In the genomic region with DNA sequence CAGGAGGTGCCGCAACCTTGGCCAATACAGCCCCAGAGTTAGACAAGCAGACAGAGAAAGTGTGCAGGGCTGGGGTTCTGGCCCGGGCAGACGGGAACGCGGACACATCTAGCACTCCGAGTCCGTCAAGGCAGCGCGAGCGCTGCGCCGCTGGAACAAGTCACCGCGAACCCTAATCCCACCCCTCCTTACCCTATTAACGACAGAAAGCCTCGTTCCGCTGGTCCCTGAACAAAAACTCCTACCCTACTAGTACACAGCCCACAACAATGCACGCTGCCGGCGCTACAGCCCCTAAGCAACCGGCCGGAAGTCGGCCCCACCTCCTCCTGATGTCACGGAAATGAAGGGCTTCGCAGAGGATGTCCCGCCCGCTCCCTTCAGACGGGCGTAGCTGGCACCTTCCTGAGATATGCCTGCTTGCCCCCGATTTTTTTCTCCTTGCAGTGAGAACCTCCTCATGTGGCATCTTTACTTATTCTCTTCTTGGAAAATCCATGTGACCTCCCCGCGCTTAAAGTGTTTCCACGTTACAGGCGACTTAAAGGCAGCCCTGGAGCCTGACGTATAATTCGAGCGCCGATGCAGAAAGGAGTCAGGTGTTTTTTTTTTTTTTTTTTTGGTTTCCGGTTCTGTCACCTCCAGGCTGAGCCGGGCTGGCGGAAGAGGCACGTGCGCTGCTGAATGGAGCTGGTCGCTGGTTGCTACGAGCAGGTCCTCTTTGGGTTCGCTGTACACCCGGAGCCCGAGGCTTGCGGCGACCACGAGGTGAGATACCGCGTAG, we compare ENCODE assay signal across 1 cellular context.
TF ChIP-seq lines count a peak whose summit lies in the region.

A gene (minus strand): TSS at position 315 of the 784 bp plus-strand sequence. CDS start 7,066 bp downstream, outside the sequence.
A gene with protein sequence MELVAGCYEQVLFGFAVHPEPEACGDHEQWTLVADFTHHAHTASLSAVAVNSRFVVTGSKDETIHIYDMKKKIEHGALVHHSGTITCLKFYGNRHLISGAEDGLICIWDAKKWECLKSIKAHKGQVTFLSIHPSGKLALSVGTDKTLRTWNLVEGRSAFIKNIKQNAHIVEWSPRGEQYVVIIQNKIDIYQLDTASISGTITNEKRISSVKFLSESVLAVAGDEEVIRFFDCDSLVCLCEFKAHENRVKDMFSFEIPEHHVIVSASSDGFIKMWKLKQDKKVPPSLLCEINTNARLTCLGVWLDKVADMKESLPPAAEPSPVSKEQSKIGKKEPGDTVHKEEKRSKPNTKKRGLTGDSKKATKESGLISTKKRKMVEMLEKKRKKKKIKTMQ (plus strand): TSS at position 671 of the 784 bp plus-strand sequence. CDS start 14 bp downstream, at position 685.

TF ChIP-seq in K562, 482 proteins besides CTCF, POLR2A, EP300 and RAD21 (continued from another document and continues in another):
- TF ChIP-seq, protein P1, sequence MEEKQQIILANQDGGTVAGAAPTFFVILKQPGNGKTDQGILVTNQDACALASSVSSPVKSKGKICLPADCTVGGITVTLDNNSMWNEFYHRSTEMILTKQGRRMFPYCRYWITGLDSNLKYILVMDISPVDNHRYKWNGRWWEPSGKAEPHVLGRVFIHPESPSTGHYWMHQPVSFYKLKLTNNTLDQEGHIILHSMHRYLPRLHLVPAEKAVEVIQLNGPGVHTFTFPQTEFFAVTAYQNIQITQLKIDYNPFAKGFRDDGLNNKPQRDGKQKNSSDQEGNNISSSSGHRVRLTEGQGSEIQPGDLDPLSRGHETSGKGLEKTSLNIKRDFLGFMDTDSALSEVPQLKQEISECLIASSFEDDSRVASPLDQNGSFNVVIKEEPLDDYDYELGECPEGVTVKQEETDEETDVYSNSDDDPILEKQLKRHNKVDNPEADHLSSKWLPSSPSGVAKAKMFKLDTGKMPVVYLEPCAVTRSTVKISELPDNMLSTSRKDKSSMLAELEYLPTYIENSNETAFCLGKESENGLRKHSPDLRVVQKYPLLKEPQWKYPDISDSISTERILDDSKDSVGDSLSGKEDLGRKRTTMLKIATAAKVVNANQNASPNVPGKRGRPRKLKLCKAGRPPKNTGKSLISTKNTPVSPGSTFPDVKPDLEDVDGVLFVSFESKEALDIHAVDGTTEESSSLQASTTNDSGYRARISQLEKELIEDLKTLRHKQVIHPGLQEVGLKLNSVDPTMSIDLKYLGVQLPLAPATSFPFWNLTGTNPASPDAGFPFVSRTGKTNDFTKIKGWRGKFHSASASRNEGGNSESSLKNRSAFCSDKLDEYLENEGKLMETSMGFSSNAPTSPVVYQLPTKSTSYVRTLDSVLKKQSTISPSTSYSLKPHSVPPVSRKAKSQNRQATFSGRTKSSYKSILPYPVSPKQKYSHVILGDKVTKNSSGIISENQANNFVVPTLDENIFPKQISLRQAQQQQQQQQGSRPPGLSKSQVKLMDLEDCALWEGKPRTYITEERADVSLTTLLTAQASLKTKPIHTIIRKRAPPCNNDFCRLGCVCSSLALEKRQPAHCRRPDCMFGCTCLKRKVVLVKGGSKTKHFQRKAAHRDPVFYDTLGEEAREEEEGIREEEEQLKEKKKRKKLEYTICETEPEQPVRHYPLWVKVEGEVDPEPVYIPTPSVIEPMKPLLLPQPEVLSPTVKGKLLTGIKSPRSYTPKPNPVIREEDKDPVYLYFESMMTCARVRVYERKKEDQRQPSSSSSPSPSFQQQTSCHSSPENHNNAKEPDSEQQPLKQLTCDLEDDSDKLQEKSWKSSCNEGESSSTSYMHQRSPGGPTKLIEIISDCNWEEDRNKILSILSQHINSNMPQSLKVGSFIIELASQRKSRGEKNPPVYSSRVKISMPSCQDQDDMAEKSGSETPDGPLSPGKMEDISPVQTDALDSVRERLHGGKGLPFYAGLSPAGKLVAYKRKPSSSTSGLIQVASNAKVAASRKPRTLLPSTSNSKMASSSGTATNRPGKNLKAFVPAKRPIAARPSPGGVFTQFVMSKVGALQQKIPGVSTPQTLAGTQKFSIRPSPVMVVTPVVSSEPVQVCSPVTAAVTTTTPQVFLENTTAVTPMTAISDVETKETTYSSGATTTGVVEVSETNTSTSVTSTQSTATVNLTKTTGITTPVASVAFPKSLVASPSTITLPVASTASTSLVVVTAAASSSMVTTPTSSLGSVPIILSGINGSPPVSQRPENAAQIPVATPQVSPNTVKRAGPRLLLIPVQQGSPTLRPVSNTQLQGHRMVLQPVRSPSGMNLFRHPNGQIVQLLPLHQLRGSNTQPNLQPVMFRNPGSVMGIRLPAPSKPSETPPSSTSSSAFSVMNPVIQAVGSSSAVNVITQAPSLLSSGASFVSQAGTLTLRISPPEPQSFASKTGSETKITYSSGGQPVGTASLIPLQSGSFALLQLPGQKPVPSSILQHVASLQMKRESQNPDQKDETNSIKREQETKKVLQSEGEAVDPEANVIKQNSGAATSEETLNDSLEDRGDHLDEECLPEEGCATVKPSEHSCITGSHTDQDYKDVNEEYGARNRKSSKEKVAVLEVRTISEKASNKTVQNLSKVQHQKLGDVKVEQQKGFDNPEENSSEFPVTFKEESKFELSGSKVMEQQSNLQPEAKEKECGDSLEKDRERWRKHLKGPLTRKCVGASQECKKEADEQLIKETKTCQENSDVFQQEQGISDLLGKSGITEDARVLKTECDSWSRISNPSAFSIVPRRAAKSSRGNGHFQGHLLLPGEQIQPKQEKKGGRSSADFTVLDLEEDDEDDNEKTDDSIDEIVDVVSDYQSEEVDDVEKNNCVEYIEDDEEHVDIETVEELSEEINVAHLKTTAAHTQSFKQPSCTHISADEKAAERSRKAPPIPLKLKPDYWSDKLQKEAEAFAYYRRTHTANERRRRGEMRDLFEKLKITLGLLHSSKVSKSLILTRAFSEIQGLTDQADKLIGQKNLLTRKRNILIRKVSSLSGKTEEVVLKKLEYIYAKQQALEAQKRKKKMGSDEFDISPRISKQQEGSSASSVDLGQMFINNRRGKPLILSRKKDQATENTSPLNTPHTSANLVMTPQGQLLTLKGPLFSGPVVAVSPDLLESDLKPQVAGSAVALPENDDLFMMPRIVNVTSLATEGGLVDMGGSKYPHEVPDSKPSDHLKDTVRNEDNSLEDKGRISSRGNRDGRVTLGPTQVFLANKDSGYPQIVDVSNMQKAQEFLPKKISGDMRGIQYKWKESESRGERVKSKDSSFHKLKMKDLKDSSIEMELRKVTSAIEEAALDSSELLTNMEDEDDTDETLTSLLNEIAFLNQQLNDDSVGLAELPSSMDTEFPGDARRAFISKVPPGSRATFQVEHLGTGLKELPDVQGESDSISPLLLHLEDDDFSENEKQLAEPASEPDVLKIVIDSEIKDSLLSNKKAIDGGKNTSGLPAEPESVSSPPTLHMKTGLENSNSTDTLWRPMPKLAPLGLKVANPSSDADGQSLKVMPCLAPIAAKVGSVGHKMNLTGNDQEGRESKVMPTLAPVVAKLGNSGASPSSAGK (IDR thresholded peaks at IDR 0.05) = peak; percentile 69
- TF ChIP-seq MECOM (CRISPR knock-in tag; IDR thresholded peaks at IDR 0.05) (no peak), JUND (IDR thresholded peaks at IDR 0.05; ENCODE audit: borderline replicate concordance, low read depth, low read length) (peak; percentile 55), JUND (tag; IDR thresholded peaks at IDR 0.05; ENCODE audit: borderline replicate concordance, low read depth, low read length) (peak; percentile 63; the same call in 2 of the 3 replicates), TRIM24 (IDR thresholded peaks at IDR 0.05) (peak; percentile 27 to 65; a peak in 1 of 4 replicates), HDAC3 (IDR thresholded peaks at IDR 0.05; ENCODE audit: borderline replicate concordance, partially characterized antibody) (peak; percentile 79), ADNP (tag; IDR thresholded peaks at IDR 0.05) (no peak), NFRKB (IDR thresholded peaks at IDR 0.05; ENCODE audit: low read depth) (peak; percentile 94), RBM14 (IDR thresholded peaks at IDR 0.05; ENCODE audit: borderline replicate concordance, insufficient read depth, low read depth, low read length) (no peak)
- TF ChIP-seq, protein P2, sequence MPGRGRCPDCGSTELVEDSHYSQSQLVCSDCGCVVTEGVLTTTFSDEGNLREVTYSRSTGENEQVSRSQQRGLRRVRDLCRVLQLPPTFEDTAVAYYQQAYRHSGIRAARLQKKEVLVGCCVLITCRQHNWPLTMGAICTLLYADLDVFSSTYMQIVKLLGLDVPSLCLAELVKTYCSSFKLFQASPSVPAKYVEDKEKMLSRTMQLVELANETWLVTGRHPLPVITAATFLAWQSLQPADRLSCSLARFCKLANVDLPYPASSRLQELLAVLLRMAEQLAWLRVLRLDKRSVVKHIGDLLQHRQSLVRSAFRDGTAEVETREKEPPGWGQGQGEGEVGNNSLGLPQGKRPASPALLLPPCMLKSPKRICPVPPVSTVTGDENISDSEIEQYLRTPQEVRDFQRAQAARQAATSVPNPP (IDR thresholded peaks at IDR 0.05; ENCODE audit: borderline replicate concordance, insufficient read depth, insufficient read length) = no peak
- TF ChIP-seq, protein P3, sequence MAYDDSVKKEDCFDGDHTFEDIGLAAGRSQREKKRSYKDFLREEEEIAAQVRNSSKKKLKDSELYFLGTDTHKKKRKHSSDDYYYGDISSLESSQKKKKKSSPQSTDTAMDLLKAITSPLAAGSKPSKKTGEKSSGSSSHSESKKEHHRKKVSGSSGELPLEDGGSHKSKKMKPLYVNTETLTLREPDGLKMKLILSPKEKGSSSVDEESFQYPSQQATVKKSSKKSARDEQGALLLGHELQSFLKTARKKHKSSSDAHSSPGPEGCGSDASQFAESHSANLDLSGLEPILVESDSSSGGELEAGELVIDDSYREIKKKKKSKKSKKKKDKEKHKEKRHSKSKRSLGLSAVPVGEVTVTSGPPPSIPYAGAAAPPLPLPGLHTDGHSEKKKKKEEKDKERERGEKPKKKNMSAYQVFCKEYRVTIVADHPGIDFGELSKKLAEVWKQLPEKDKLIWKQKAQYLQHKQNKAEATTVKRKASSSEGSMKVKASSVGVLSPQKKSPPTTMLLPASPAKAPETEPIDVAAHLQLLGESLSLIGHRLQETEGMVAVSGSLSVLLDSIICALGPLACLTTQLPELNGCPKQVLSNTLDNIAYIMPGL (CRISPR knock-in tag; IDR thresholded peaks at IDR 0.05) = peak; percentile 25; the same call in 1 of the 2 replicates
- TF ChIP-seq, protein P4, sequence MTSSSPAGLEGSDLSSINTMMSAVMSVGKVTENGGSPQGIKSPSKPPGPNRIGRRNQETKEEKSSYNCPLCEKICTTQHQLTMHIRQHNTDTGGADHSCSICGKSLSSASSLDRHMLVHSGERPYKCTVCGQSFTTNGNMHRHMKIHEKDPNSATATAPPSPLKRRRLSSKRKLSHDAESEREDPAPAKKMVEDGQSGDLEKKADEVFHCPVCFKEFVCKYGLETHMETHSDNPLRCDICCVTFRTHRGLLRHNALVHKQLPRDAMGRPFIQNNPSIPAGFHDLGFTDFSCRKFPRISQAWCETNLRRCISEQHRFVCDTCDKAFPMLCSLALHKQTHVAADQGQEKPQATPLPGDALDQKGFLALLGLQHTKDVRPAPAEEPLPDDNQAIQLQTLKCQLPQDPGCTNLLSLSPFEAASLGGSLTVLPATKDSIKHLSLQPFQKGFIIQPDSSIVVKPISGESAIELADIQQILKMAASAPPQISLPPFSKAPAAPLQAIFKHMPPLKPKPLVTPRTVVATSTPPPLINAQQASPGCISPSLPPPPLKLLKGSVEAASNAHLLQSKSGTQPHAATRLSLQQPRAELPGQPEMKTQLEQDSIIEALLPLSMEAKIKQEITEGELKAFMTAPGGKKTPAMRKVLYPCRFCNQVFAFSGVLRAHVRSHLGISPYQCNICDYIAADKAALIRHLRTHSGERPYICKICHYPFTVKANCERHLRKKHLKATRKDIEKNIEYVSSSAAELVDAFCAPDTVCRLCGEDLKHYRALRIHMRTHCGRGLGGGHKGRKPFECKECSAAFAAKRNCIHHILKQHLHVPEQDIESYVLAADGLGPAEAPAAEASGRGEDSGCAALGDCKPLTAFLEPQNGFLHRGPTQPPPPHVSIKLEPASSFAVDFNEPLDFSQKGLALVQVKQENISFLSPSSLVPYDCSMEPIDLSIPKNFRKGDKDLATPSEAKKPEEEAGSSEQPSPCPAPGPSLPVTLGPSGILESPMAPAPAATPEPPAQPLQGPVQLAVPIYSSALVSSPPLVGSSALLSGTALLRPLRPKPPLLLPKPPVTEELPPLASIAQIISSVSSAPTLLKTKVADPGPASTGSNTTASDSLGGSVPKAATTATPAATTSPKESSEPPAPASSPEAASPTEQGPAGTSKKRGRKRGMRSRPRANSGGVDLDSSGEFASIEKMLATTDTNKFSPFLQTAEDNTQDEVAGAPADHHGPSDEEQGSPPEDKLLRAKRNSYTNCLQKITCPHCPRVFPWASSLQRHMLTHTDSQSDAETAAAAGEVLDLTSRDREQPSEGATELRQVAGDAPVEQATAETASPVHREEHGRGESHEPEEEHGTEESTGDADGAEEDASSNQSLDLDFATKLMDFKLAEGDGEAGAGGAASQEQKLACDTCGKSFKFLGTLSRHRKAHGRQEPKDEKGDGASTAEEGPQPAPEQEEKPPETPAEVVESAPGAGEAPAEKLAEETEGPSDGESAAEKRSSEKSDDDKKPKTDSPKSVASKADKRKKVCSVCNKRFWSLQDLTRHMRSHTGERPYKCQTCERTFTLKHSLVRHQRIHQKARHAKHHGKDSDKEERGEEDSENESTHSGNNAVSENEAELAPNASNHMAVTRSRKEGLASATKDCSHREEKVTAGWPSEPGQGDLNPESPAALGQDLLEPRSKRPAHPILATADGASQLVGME (CRISPR knock-in tag; IDR thresholded peaks at IDR 0.05) = 0 out of 2 replicates have a peak, but pooled peaks have one; percentile 26
- TF ChIP-seq, protein P5, sequence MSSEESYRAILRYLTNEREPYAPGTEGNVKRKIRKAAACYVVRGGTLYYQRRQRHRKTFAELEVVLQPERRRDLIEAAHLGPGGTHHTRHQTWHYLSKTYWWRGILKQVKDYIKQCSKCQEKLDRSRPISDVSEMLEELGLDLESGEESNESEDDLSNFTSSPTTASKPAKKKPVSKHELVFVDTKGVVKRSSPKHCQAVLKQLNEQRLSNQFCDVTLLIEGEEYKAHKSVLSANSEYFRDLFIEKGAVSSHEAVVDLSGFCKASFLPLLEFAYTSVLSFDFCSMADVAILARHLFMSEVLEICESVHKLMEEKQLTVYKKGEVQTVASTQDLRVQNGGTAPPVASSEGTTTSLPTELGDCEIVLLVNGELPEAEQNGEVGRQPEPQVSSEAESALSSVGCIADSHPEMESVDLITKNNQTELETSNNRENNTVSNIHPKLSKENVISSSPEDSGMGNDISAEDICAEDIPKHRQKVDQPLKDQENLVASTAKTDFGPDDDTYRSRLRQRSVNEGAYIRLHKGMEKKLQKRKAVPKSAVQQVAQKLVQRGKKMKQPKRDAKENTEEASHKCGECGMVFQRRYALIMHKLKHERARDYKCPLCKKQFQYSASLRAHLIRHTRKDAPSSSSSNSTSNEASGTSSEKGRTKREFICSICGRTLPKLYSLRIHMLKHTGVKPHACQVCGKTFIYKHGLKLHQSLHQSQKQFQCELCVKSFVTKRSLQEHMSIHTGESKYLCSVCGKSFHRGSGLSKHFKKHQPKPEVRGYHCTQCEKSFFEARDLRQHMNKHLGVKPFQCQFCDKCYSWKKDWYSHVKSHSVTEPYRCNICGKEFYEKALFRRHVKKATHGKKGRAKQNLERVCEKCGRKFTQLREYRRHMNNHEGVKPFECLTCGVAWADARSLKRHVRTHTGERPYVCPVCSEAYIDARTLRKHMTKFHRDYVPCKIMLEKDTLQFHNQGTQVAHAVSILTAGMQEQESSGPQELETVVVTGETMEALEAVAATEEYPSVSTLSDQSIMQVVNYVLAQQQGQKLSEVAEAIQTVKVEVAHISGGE (CRISPR knock-in tag; IDR thresholded peaks at IDR 0.05) = peak in 2 of 3 experiments; percentile 41 to 95; a peak in 3 of 6 replicates
- TF ChIP-seq, protein P6, sequence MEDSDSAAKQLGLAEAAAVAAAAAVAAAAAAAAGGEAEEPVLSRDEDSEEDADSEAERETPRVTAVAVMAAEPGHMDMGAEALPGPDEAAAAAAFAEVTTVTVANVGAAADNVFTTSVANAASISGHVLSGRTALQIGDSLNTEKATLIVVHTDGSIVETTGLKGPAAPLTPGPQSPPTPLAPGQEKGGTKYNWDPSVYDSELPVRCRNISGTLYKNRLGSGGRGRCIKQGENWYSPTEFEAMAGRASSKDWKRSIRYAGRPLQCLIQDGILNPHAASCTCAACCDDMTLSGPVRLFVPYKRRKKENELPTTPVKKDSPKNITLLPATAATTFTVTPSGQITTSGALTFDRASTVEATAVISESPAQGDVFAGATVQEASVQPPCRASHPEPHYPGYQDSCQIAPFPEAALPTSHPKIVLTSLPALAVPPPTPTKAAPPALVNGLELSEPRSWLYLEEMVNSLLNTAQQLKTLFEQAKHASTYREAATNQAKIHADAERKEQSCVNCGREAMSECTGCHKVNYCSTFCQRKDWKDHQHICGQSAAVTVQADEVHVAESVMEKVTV (CRISPR knock-in tag; IDR thresholded peaks at IDR 0.05) = peak; percentile 41; the same call in 1 of the 2 replicates
